19 cellular contexts compared by ENCODE assay signal in genomic region chr22:21031545-21032036, GRCh38. TPM values are rescaled to one million over a fixed set of nuclear protein-coding genes. Genes with fewer than 3 reads are reported as not detected.
A peak's percentile ranks its signal among the peaks of the same experiment; 100 is the strongest.
DNase-seq lines count a peak whose midpoint lies in the region; ATAC-seq, FAIRE-seq and TF ChIP-seq lines count a peak whose summit lies in the region.
"Had no signal": no experiment of that assay in that cellular context is flagged by ENCODE, and none has a peak within 500 bp of the region (broad histone marks: within the 10 kb centered on the region; RNA-seq: fewer than 3 reads in every experiment).

No MANE protein-coding gene starts in this region.

- no peaks in the 10 kb centered on the region for H3K4me1 Mint-ChIP-seq in activated naive CD4-positive, alpha-beta T cell treated with anti-CD3 and anti-CD28 coated beads, Interleukin-2, amount 50 U/mL, for 24 hours
- peaks cover 0 to 30% (median 18%) of the 10 kb centered on the region in 4 donors for H3K4me1 Mint-ChIP-seq in naive thymus-derived CD8-positive, alpha-beta T cell

- no peak for TF ChIP-seq POLR2A in H1 (IDR thresholded peaks at IDR 0.05; ENCODE audit: control extremely low read depth in 1 of 2, low read depth in 2 of 2, low read length in 2 of 2)

- no peak overlapping the region for H4K91ac ChIP-seq in H1 (replicated peaks; ENCODE audit: insufficient read length, low read length)

- peak overlapping the region; percentile 51 for H4K8ac ChIP-seq in H1 (ENCODE audit: extremely low read depth, insufficient read depth, low read length)

- TF ChIP-seq CTCF in H1 (IDR thresholded peaks at IDR 0.05; ENCODE audit: control extremely low read depth in 1 of 3, insufficient read depth in 1 of 3, low read depth in 1 of 3, low read length in 3 of 3): no peak

- CTCF ChIA-PET in H1 (lab: Charles Lee; ENCODE audit: partially characterized antibody): interaction anchor here (1.0 to 5.5 kb wide), 4 partner anchors 11 to 21 kb away, joined by 3 to 37 read pairs (median 4); partner anchors contain the start of gene P2RX6

- TF ChIP-seq EP300 in H1 (IDR thresholded peaks at IDR 0.05; ENCODE audit: borderline replicate concordance in 1 of 2, low read depth in 2 of 2, low read length in 2 of 2): no peak

- H3K23ac ChIP-seq in H1 (ENCODE audit: insufficient read length): no peak overlapping the region

- ATAC-seq in naive thymus-derived CD8-positive, alpha-beta T cell: no peak
- no peak for ATAC-seq in GM19455 (IDR thresholded peaks at IDR 0.05; ENCODE audit: unreplicated experiment)

- H3K4me3 ChIP-seq in H1 (ENCODE audit: extremely low read depth in 1 of 4, insufficient read depth in 2 of 4, low read depth in 3 of 4, low read length in 4 of 4): peak overlapping the region; percentile 45 to 70 (median 49); a peak in 5 of 8 replicates
- H3K4me3 ChIP-seq: SJSA1 had no signal

- H3K9me3 Mint-ChIP-seq in activated naive CD4-positive, alpha-beta T cell treated with anti-CD3 and anti-CD28 coated beads, Interleukin-2, amount 50 U/mL, for 24 hours: no peaks in the 10 kb centered on the region
- no peaks in the 10 kb centered on the region for H3K9me3 Mint-ChIP-seq in naive thymus-derived CD8-positive, alpha-beta T cell
- H3K9me3 Mint-ChIP-seq: activated CD4-positive, alpha-beta T cell treated with anti-CD3 and anti-CD28 coated beads, Interleukin-2, amount 10 ng/mL, durations not matched to agents 7 days and 5 days; activated T-cell treated with anti-CD3 and anti-CD28 coated beads, Interleukin-2, amount 50 U/mL, for 24 hours had no signal

- H3K9ac ChIP-seq in H1 (replicated peaks in 1 of 4; ENCODE audit: extremely low read depth in 1 of 4, low read depth in 3 of 4, low read length in 3 of 4): no peak overlapping the region

- FAIRE-seq in H1 (lab: Jason Lieb, UNC) (no peak), urothelium cell line (lab: Jason Lieb, UNC) (peak; percentile 77)
- FAIRE-seq: colon had no signal

- H2BK15ac ChIP-seq in H1 (ENCODE audit: low read length): no peak overlapping the region; the same call in 1 of the 2 replicates

- 87% methylated on average over 18 of the region's 18 CpGs; no CpG with 5 or more reads in 1 of the 2 experiments for whole genome bisulfite sequencing in H1 (ENCODE audit: extremely low coverage in 1 of 2, insufficient coverage in 1 of 2, insufficient read length in 1 of 2, insufficient replicate concordance in 2 of 2, low coverage in 1 of 2, low lambda C conversion rate in 2 of 2, missing lambda C conversion rate in 1 of 2), 2 experiments

- no peaks in the 10 kb centered on the region for H3K79me2 ChIP-seq in H1 (ENCODE audit: control insufficient read depth in 1 of 2, insufficient read depth in 2 of 2, low read length in 2 of 2)

- H3K9me3 ChIP-seq in H1 (ENCODE audit: insufficient read depth in 2 of 2, low read depth in 1 of 2, low read length in 1 of 2): no peaks in the 10 kb centered on the region
- H3K9me3 ChIP-seq: sigmoid colon, SJSA1 had no signal

- H3K4me1 ChIP-seq in H1 (replicated peaks in 1 of 4; ENCODE audit: control insufficient read depth in 3 of 4, insufficient read depth in 4 of 4, low read length in 3 of 4): peaks cover 0 to 4% (median 2%) of the 10 kb centered on the region in 4 experiments; a peak in 3 of 7 replicates
- H3K4me1 ChIP-seq: SJSA1 had no signal

- H3K27ac ChIP-seq in H1 (ENCODE audit: low read depth, low read length): no peak overlapping the region
- H3K27ac ChIP-seq: sigmoid colon, SJSA1 had no signal

- peak overlapping the region; percentile 65 to 78 for H3K4me2 ChIP-seq in H1 (ENCODE audit: insufficient read depth in 1 of 2, low read depth in 2 of 2, low read length in 2 of 2)

- peak overlapping the region; percentile 41; the same call in 1 of the 2 replicates for H2AFZ ChIP-seq in H1 (ENCODE audit: low read length)

- H3K14ac ChIP-seq in H1 (ENCODE audit: insufficient read length): no peak overlapping the region

- H2BK12ac ChIP-seq in H1 (ENCODE audit: low read depth, low read length): no peak overlapping the region; the same call in 1 of the 2 replicates

- H2BK20ac ChIP-seq in H1 (ENCODE audit: low read length): no peak overlapping the region

- H3K27me3 ChIP-seq in H1 (replicated peaks in 1 of 4; ENCODE audit: control insufficient read depth in 3 of 4, extremely low read depth in 1 of 4, insufficient read depth in 3 of 4, low read length in 3 of 4): peaks cover 6 to 31% (median 26%) of the 10 kb centered on the region in 4 experiments
- H3K27me3 ChIP-seq: SJSA1 had no signal

- no peak for TF ChIP-seq RAD21 in H1 (IDR thresholded peaks at IDR 0.05 in 1 of 2, conservative IDR thresholded peaks at IDR 0.05 in 1 of 2; ENCODE audit: low read depth in 2 of 2, low read length in 2 of 2)

- H3K36me3 ChIP-seq in H1 (ENCODE audit: control insufficient read depth in 2 of 4, insufficient read depth in 4 of 4, low read length in 3 of 4): no peaks in the 10 kb centered on the region
- H3K36me3 ChIP-seq: sigmoid colon, SJSA1 had no signal

- H3K23me2 ChIP-seq in H1 (ENCODE audit: low read depth, low read length): peaks cover 9% of the 10 kb centered on the region; the same call in 1 of the 2 replicates

- DNase-seq in activated naive CD4-positive, alpha-beta T cell treated with anti-CD3 and anti-CD28 coated beads, Interleukin-2, amount 50 U/mL, for 16 hours: no peak
- DNase-seq in H1 (ENCODE audit: low read depth in 1 of 2, low spot score in 2 of 2) (no peak), urothelium cell line (ENCODE audit: low spot score) (no peak), ureter (ENCODE audit: low spot score) (no peak), ecto neural progenitor cell (ENCODE audit: low spot score) (no peak)
- peak in 1 of 10 donors; percentile 42 for DNase-seq in naive thymus-derived CD8-positive, alpha-beta T cell
- DNase-seq: 8988T; activated CD4-positive, alpha-beta T cell treated with anti-CD3 and anti-CD28 coated beads, Interleukin-2, amount 10 ng/mL, durations not matched to agents 7 days and 5 days; NCI-H1417 treated with DMSO at 0.1 percent for 48 hours; NCI-H226; sigmoid colon had no signal

- H3K56ac ChIP-seq in H1 (replicated peaks; ENCODE audit: insufficient read length, low read depth, low read length): no peak overlapping the region

- no peak overlapping the region for H2BK5ac ChIP-seq in H1 (ENCODE audit: low read depth, low read length)

- H3K4me3 Mint-ChIP-seq in activated naive CD4-positive, alpha-beta T cell treated with anti-CD3 and anti-CD28 coated beads, Interleukin-2, amount 50 U/mL, for 24 hours: peak overlapping the region; percentile 15
- peak overlapping the region in 7 of 10 donors; percentile 50 to 78 (median 74) for H3K4me3 Mint-ChIP-seq in naive thymus-derived CD8-positive, alpha-beta T cell
- H3K4me3 Mint-ChIP-seq: activated CD4-positive, alpha-beta T cell treated with anti-CD3 and anti-CD28 coated beads, Interleukin-2, amount 10 ng/mL, durations not matched to agents 7 days and 5 days had no signal

- POLR2A ChIA-PET in H1 (lab: Charles Lee; ENCODE audit: partially characterized antibody): no interaction called here
- POLR2A ChIA-PET in naive thymus-derived CD8-positive, alpha-beta T cell (lab: Charles Lee): interaction anchor here (0.9 kb wide), 1 partner anchor 29 kb away, joined by 4 read pairs; the partner anchor contains the start of gene THAP7

- H3K27ac Mint-ChIP-seq in activated naive CD4-positive, alpha-beta T cell treated with anti-CD3 and anti-CD28 coated beads, Interleukin-2, amount 50 U/mL, for 24 hours: no peak overlapping the region
- peak overlapping the region in 2 of 10 donors; percentile 12 to 43 for H3K27ac Mint-ChIP-seq in naive thymus-derived CD8-positive, alpha-beta T cell
- H3K27ac Mint-ChIP-seq: activated CD4-positive, alpha-beta T cell treated with anti-CD3 and anti-CD28 coated beads, Interleukin-2, amount 10 ng/mL, durations not matched to agents 7 days and 5 days; activated T-cell treated with anti-CD3 and anti-CD28 coated beads, Interleukin-2, amount 50 U/mL, for 24 hours had no signal

- no peaks in the 10 kb centered on the region for H3K79me1 ChIP-seq in H1 (ENCODE audit: low read depth, low read length)

- no peaks in the 10 kb centered on the region for H4K20me1 ChIP-seq in H1 (replicated peaks in 1 of 2; ENCODE audit: control insufficient read depth in 1 of 2, insufficient read depth in 2 of 2, low read length in 2 of 2)

- no peak overlapping the region for H2BK120ac ChIP-seq in H1 (replicated peaks; ENCODE audit: low read depth, low read length)

- H3K4ac ChIP-seq in H1 (replicated peaks; ENCODE audit: insufficient read length, low read depth, low read length): no peak overlapping the region

- H4K5ac ChIP-seq in H1 (ENCODE audit: insufficient read length, low read depth, low read length): no peak overlapping the region

- H3K18ac ChIP-seq in H1 (ENCODE audit: extremely low read depth, low read length): 0 out of 2 replicates have a peak overlapping the region, but pooled peaks have one; percentile 32

- H3K27me3 Mint-ChIP-seq in activated naive CD4-positive, alpha-beta T cell treated with anti-CD3 and anti-CD28 coated beads, Interleukin-2, amount 50 U/mL, for 24 hours: peaks cover 17% of the 10 kb centered on the region
- H3K27me3 Mint-ChIP-seq in naive thymus-derived CD8-positive, alpha-beta T cell: peaks cover 0 to 22% (median 11%) of the 10 kb centered on the region in 5 donors

- H3K36me3 Mint-ChIP-seq in activated naive CD4-positive, alpha-beta T cell treated with anti-CD3 and anti-CD28 coated beads, Interleukin-2, amount 50 U/mL, for 24 hours: no peaks in the 10 kb centered on the region
- H3K36me3 Mint-ChIP-seq in naive thymus-derived CD8-positive, alpha-beta T cell: no peaks in the 10 kb centered on the region

- no peak overlapping the region for H2AK5ac ChIP-seq in H1 (ENCODE audit: low read depth, low read length)

RNA-seq across cellular contexts. Expression of gene SLC7A4, which starts 0.8 kb away (rescaled TPM):
- 0.27 TPM in 1 of 2 replicates, not detected in the other for total RNA-seq in H1 (2021; fragmentation: NEBNext Ultra II Directional; extraction: Animal tissue kit (Norgen Biotek cat#: 25700))
- 0.88 and 0.92 TPM in 2 replicates for polyA plus RNA-seq in H1 (2011; rRNA removed)
- 0.25 TPM for polyA plus RNA-seq in H1 (2011; cell fraction: cytosol; rRNA removed)
- polyA plus RNA-seq in H1 (2011; cell fraction: nucleus; rRNA removed): 0.40 TPM
- 0.15 to 0.61 TPM (median 0.48 TPM) in 4 replicates for polyA plus RNA-seq in H1 (2012, experiment 1 of 2)
- polyA plus RNA-seq in H1 (2012, experiment 2 of 2): 0.38 TPM
- 0.41 TPM for polyA plus RNA-seq in H1 (2013, experiment 1 of 2)
- polyA plus RNA-seq in H1 (2013, experiment 2 of 2): 0.39 TPM
- polyA minus RNA-seq in H1 (2011; rRNA and poly(A)+ RNA removed): 0.32 and 0.66 TPM in 2 replicates
- not detected for polyA minus RNA-seq in H1 (2011; cell fraction: cytosol; rRNA and poly(A)+ RNA removed)
- polyA minus RNA-seq in H1 (2011; cell fraction: nucleus; rRNA and poly(A)+ RNA removed): 1.2 TPM
- total RNA-seq in naive thymus-derived CD8-positive, alpha-beta T cell: 1 to 10 TPM in 1 of 2 experiments, under 1 TPM in 1; 0.69 to 1.3 TPM
- 1 to 10 TPM in 2 of 3 donors, under 1 TPM in 1; 0.99 to 1.4 (median 1.2) TPM for polyA plus RNA-seq in naive thymus-derived CD8-positive, alpha-beta T cell
- total RNA-seq in ureter: 8.1 TPM
- total RNA-seq: H4, SJSA1 had no signal
- polyA plus RNA-seq: neural cell had no signal

RNA-seq across cellular contexts. Expression of gene LRRC74B, which starts 14.2 kb away (rescaled TPM):
- total RNA-seq in H1 (2021; fragmentation: NEBNext Ultra II Directional; extraction: Animal tissue kit (Norgen Biotek cat#: 25700)): not detected in 2 replicates
- polyA plus RNA-seq in H1 (2011; rRNA removed): 0.03 TPM in 1 of 2 replicates, not detected in the other
- polyA plus RNA-seq in H1 (2011; cell fraction: cytosol; rRNA removed): 0.05 TPM
- 0.03 TPM for polyA plus RNA-seq in H1 (2011; cell fraction: nucleus; rRNA removed)
- not detected in 4 replicates for polyA plus RNA-seq in H1 (2012, experiment 1 of 2)
- polyA plus RNA-seq in H1 (2012, experiment 2 of 2): not detected
- polyA plus RNA-seq in H1 (2013, experiment 1 of 2): under 0.01 TPM
- polyA plus RNA-seq in H1 (2013, experiment 2 of 2): not detected
- polyA minus RNA-seq in H1 (2011; rRNA and poly(A)+ RNA removed): 0.10 TPM in 1 of 2 replicates, not detected in the other
- not detected for polyA minus RNA-seq in H1 (2011; cell fraction: cytosol; rRNA and poly(A)+ RNA removed)
- polyA minus RNA-seq in H1 (2011; cell fraction: nucleus; rRNA and poly(A)+ RNA removed): not detected
- total RNA-seq in naive thymus-derived CD8-positive, alpha-beta T cell: under 1 TPM in 1 of 2 experiments, not detected in 1; 0.11 TPM
- polyA plus RNA-seq in naive thymus-derived CD8-positive, alpha-beta T cell: not detected
- total RNA-seq in ureter: not detected
- total RNA-seq: activated CD4-positive, alpha-beta T cell treated with anti-CD3 and anti-CD28 coated beads, Interleukin-2, amount 10 ng/mL, durations not matched to agents 7 days and 5 days; H4; lower leg skin; sigmoid colon; SJSA1 had no signal
- polyA plus RNA-seq: neural cell had no signal

RNA-seq across cellular contexts. Expression of gene P2RX6, which starts 16.6 kb away (rescaled TPM):
- total RNA-seq in H1 (2021; fragmentation: NEBNext Ultra II Directional; extraction: Animal tissue kit (Norgen Biotek cat#: 25700)): not detected in 2 replicates
- 0.09 and 0.16 TPM in 2 replicates for polyA plus RNA-seq in H1 (2011; rRNA removed)
- polyA plus RNA-seq in H1 (2011; cell fraction: cytosol; rRNA removed): 0.23 TPM
- polyA plus RNA-seq in H1 (2011; cell fraction: nucleus; rRNA removed): 1.5 TPM
- polyA plus RNA-seq in H1 (2012, experiment 1 of 2): 0.11 to 0.25 TPM (median 0.20 TPM) in 4 replicates
- 0.05 TPM for polyA plus RNA-seq in H1 (2012, experiment 2 of 2)
- 0.10 TPM for polyA plus RNA-seq in H1 (2013, experiment 1 of 2)
- polyA plus RNA-seq in H1 (2013, experiment 2 of 2): 0.09 TPM
- polyA minus RNA-seq in H1 (2011; rRNA and poly(A)+ RNA removed): 0.19 and 0.49 TPM in 2 replicates
- not detected for polyA minus RNA-seq in H1 (2011; cell fraction: cytosol; rRNA and poly(A)+ RNA removed)
- not detected for polyA minus RNA-seq in H1 (2011; cell fraction: nucleus; rRNA and poly(A)+ RNA removed)
- total RNA-seq in naive thymus-derived CD8-positive, alpha-beta T cell: 1 to 10 TPM; 2.7 to 4.5 TPM
- 1 to 10 TPM in 1 of 3 donors, under 1 TPM in 2; 0.25 to 1.1 (median 0.74) TPM for polyA plus RNA-seq in naive thymus-derived CD8-positive, alpha-beta T cell
- 5.7 TPM for total RNA-seq in ureter

RNA-seq across cellular contexts. Expression of gene THAP7, which starts 29.7 kb away (rescaled TPM):
- 16.2 and 16.9 TPM in 2 replicates for total RNA-seq in H1 (2021; fragmentation: NEBNext Ultra II Directional; extraction: Animal tissue kit (Norgen Biotek cat#: 25700))
- polyA plus RNA-seq in H1 (2011; rRNA removed): 32.5 and 40.1 TPM in 2 replicates
- polyA plus RNA-seq in H1 (2011; cell fraction: cytosol; rRNA removed): 32.0 TPM
- 35.8 TPM for polyA plus RNA-seq in H1 (2011; cell fraction: nucleus; rRNA removed)
- 8.4 to 24.4 TPM (median 15.6 TPM) in 4 replicates for polyA plus RNA-seq in H1 (2012, experiment 1 of 2)
- 16.3 TPM for polyA plus RNA-seq in H1 (2012, experiment 2 of 2)
- polyA plus RNA-seq in H1 (2013, experiment 1 of 2): 21.9 TPM
- 20.4 TPM for polyA plus RNA-seq in H1 (2013, experiment 2 of 2)
- polyA minus RNA-seq in H1 (2011; rRNA and poly(A)+ RNA removed): 11.5 and 14.1 TPM in 2 replicates
- 8.6 TPM for polyA minus RNA-seq in H1 (2011; cell fraction: cytosol; rRNA and poly(A)+ RNA removed)
- 40.2 TPM for polyA minus RNA-seq in H1 (2011; cell fraction: nucleus; rRNA and poly(A)+ RNA removed)
- total RNA-seq in naive thymus-derived CD8-positive, alpha-beta T cell: 10 to 100 TPM; 68.5 to 70.5 TPM
- polyA plus RNA-seq in naive thymus-derived CD8-positive, alpha-beta T cell: 10 to 100 TPM; 31.7 to 55.5 (median 41.1) TPM
- 25.8 TPM for total RNA-seq in ureter

RNA-seq across cellular contexts. Expression of gene LZTR1, which starts 49.5 kb away (rescaled TPM):
- total RNA-seq in H1 (2021; fragmentation: NEBNext Ultra II Directional; extraction: Animal tissue kit (Norgen Biotek cat#: 25700)): 29.8 and 31.0 TPM in 2 replicates
- polyA plus RNA-seq in H1 (2011; rRNA removed): 22.3 and 32.4 TPM in 2 replicates
- 24.8 TPM for polyA plus RNA-seq in H1 (2011; cell fraction: cytosol; rRNA removed)
- 124 TPM for polyA plus RNA-seq in H1 (2011; cell fraction: nucleus; rRNA removed)
- 19.9 to 28.5 TPM (median 23.0 TPM) in 4 replicates for polyA plus RNA-seq in H1 (2012, experiment 1 of 2)
- polyA plus RNA-seq in H1 (2012, experiment 2 of 2): 16.9 TPM
- polyA plus RNA-seq in H1 (2013, experiment 1 of 2): 12.5 TPM
- 12.5 TPM for polyA plus RNA-seq in H1 (2013, experiment 2 of 2)
- polyA minus RNA-seq in H1 (2011; rRNA and poly(A)+ RNA removed): 23.5 and 30.5 TPM in 2 replicates
- polyA minus RNA-seq in H1 (2011; cell fraction: cytosol; rRNA and poly(A)+ RNA removed): 10.6 TPM
- polyA minus RNA-seq in H1 (2011; cell fraction: nucleus; rRNA and poly(A)+ RNA removed): 63.0 TPM
- total RNA-seq in naive thymus-derived CD8-positive, alpha-beta T cell: 100 to 1,000 TPM in 1 of 2 experiments, 10 to 100 TPM in 1; 92.9 to 103 TPM
- polyA plus RNA-seq in naive thymus-derived CD8-positive, alpha-beta T cell: 10 to 100 TPM in 2 of 3 donors, 1 to 10 TPM in 1; 8.6 to 14.5 (median 12.3) TPM
- total RNA-seq in ureter: 79.6 TPM
